1 cellular context compared by ENCODE assay signal in genomic region chr13:73698859-73699258, GRCh38.
TF ChIP-seq lines count a peak whose summit lies in the region.

No MANE protein-coding gene starts in this region.

TF ChIP-seq in SK-N-SH treated with all-trans-retinoic acid at 6 μM for 48 hours, 23 proteins besides CTCF, POLR2A, EP300 and RAD21 (continued from another document):
- no peak for TF ChIP-seq TCF4 (CRISPR knock-in tag; IDR thresholded peaks at IDR 0.05; ENCODE audit: borderline replicate concordance)
